Comparison of ENCODE assay signal across 25 cellular contexts in the genomic region with DNA sequence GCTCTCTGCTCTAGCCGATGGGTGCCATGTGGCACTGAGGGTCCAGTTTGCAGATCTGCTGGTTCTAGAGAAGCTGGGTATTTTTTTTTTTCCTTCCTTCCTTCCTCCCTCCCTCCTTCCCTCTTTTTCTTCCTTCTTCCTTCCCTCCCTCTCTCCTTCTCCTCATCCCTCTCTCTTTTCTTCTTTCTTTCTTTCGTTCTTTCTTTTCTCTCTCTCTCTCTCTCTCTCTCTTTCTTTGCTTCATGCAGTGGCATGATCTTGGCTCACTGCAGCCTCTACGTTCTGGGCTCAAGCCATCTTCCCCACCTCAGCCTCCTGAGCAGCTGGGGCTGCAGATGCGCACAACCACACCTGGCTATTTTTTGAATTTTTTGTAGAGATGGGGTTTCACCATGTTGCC.
"Had no signal": no experiment of that assay in that cellular context is flagged by ENCODE, and none has a peak within 500 bp of the region (broad histone marks: within the 10 kb centered on the region; RNA-seq: fewer than 3 reads in every experiment).

No MANE protein-coding gene starts in this region.

- FAIRE-seq: frontal cortex, keratinocyte had no signal

- DNase-seq: activated B cell treated with CpG ODN at 0.5 μM for 24 hours; activated CD4-positive, alpha-beta T cell treated with anti-CD3 and anti-CD28 coated beads, Interleukin-2, amount 50 U/mL, for 1 hour; activated CD8-positive, alpha-beta memory T cell treated with anti-CD3 and anti-CD28 coated beads, Interleukin-2, amount 10 ng/mL, durations not matched to agents 7 days and 5 days; activated CD8-positive, alpha-beta T cell treated with anti-CD3 and anti-CD28 coated beads, Interleukin-2, amount 10 ng/mL, durations not matched to agents 7 days and 5 days; activated T-cell treated with anti-CD3 and anti-CD28 coated beads, Interleukin-2, amount 50 U/mL, for 48 hours; anterior cingulate cortex; body of pancreas; cerebellar nuclear complex; dorsolateral prefrontal cortex; effector memory CD4-positive, alpha-beta T cell; left cardiac atrium; left ventricle myocardium superior; mucosa of descending colon; right cardiac atrium; stimulated activated CD4-positive, alpha-beta T cell treated with anti-CD3 and anti-CD28 coated beads, Interleukin-15, amount 100 ng/mL, for 24 hours; stimulated activated CD4-positive, alpha-beta T cell treated with anti-CD3 and anti-CD28 coated beads, Interleukin-2, amount 100 ng/mL, for 24 hours; stimulated activated naive CD4-positive, alpha-beta T cell; tibial artery had no signal

- H3K4me3 Mint-ChIP-seq: activated B cell treated with CpG ODN at 0.5 μM for 24 hours; activated CD8-positive, alpha-beta memory T cell treated with anti-CD3 and anti-CD28 coated beads, Interleukin-2, amount 10 ng/mL, durations not matched to agents 7 days and 5 days; activated CD8-positive, alpha-beta T cell treated with anti-CD3 and anti-CD28 coated beads, Interleukin-2, amount 10 ng/mL, durations not matched to agents 7 days and 5 days; activated naive CD4-positive, alpha-beta T cell treated with anti-CD3 and anti-CD28 coated beads, Interleukin-2, amount 50 U/mL, for 24 hours had no signal

- H3K9me3 Mint-ChIP-seq: activated B cell treated with CpG ODN at 0.5 μM for 24 hours; activated naive CD4-positive, alpha-beta T cell treated with anti-CD3 and anti-CD28 coated beads, Interleukin-2, amount 50 U/mL, for 24 hours had no signal

- H3K27ac ChIP-seq: body of pancreas, coronary artery, dorsolateral prefrontal cortex, hepatocyte, suprapubic skin, tibial artery had no signal

- ATAC-seq: activated CD8-positive, alpha-beta memory T cell treated with anti-CD3 and anti-CD28 coated beads, Interleukin-2, amount 10 ng/mL, durations not matched to agents 7 days and 5 days; activated CD8-positive, alpha-beta T cell treated with anti-CD3 and anti-CD28 coated beads, Interleukin-2, amount 10 ng/mL, durations not matched to agents 7 days and 5 days; body of pancreas; left cardiac atrium; left ventricle myocardium superior; mucosa of descending colon; right cardiac atrium had no signal

- H3K4me2 ChIP-seq: hepatocyte had no signal

- H3K27me3 ChIP-seq: body of pancreas, dorsolateral prefrontal cortex, hepatocyte, suprapubic skin, tibial artery had no signal

- H3K4me3 ChIP-seq: body of pancreas, coronary artery, dorsolateral prefrontal cortex, hepatocyte, mucosa of descending colon, suprapubic skin, tibial artery had no signal

- H3K36me3 ChIP-seq: suprapubic skin, tibial artery had no signal

- H3K27ac Mint-ChIP-seq: activated B cell treated with CpG ODN at 0.5 μM for 24 hours; activated CD8-positive, alpha-beta memory T cell treated with anti-CD3 and anti-CD28 coated beads, Interleukin-2, amount 10 ng/mL, durations not matched to agents 7 days and 5 days; activated CD8-positive, alpha-beta T cell treated with anti-CD3 and anti-CD28 coated beads, Interleukin-2, amount 10 ng/mL, durations not matched to agents 7 days and 5 days; activated T-helper 2 cell treated with anti-CD3 and anti-CD28 coated beads, Interferon-gamma antibody, Interleukin-2, Interleukin-4, amounts not matched to agents 10 μg/mL and 5 μg/mL and 100 μg/mL, durations not matched to agents 14 hours and 24 hours and 36 hours had no signal

- H2AFZ ChIP-seq: hepatocyte had no signal

- H3K9me3 ChIP-seq: body of pancreas, mucosa of descending colon, suprapubic skin, tibial artery had no signal
